In genomic region chr9:6007770-6008168, GRCh38 we compare ENCODE assay signal across 8 cellular contexts. TPM values are rescaled to one million over a fixed set of nuclear protein-coding genes. Genes with fewer than 3 reads are reported as not detected.
DNase-seq lines count a peak whose midpoint lies in the region; ATAC-seq, FAIRE-seq and TF ChIP-seq lines count a peak whose summit lies in the region.

No MANE protein-coding gene starts in this region.

- H3K9ac ChIP-seq in mammary epithelial cell (ENCODE audit: insufficient read depth, low read length) (peak overlapping the region; percentile 61), keratinocyte (ENCODE audit: control insufficient read depth, extremely low read depth, insufficient read depth, low read length) (peak overlapping the region; percentile 83)

- H3K27ac ChIP-seq in VCaP (peak overlapping the region; percentile 89), mammary epithelial cell (ENCODE audit: insufficient read depth, low read depth, low read length) (peak overlapping the region; percentile 44), keratinocyte (ENCODE audit: control insufficient read depth, insufficient read depth, low read length) (peak overlapping the region; percentile 77)

- intact Hi-C loops in mammary epithelial cell (cut with micrococcal nuclease), result loop anchor here (5.0 kb wide), 2 partner anchors 120 to 210 kb away; no protein-coding TSS in a partner anchor

- H3K9me3 ChIP-seq in mammary epithelial cell (replicated peaks; ENCODE audit: insufficient read depth, low read length) (no peaks in the 10 kb centered on the region), keratinocyte (ENCODE audit: control insufficient read depth, low read depth, low read length) (no peaks in the 10 kb centered on the region)

- ATAC-seq in GM18499 (IDR thresholded peaks at IDR 0.05; ENCODE audit: insufficient read depth, unreplicated experiment), result peak; percentile 7
- ATAC-seq in HG02623 (IDR thresholded peaks at IDR 0.05; ENCODE audit: unreplicated experiment), result peak; percentile 46

- H3K4me1 ChIP-seq in mammary epithelial cell (ENCODE audit: insufficient read depth, low read length) (peaks cover 19% of the 10 kb centered on the region), keratinocyte (ENCODE audit: control insufficient read depth, extremely low read depth, insufficient read depth, low read length) (peaks cover 19% of the 10 kb centered on the region)

- WGBS in mammary epithelial cell (ENCODE audit: low coverage, missing lambda C conversion rate), result no CpG with 5 or more reads among the region's 54 CpGs

- H4K20me1 ChIP-seq in mammary epithelial cell (ENCODE audit: insufficient read depth, low read length) (no peaks in the 10 kb centered on the region), keratinocyte (ENCODE audit: control insufficient read depth, extremely low read depth, insufficient read depth, low read length) (no peaks in the 10 kb centered on the region)

- peak overlapping the region; percentile 78 for H2AFZ ChIP-seq in mammary epithelial cell (ENCODE audit: low read depth, low read length)
- peak overlapping the region; percentile 76 for H2AFZ ChIP-seq in keratinocyte (ENCODE audit: control insufficient read depth, low read length)

- H3K4me3 ChIP-seq in mammary epithelial cell (replicated peaks in 1 of 3; ENCODE audit: insufficient read depth in 1 of 3, low read depth in 2 of 3, low read length in 3 of 3) (peak overlapping the region; percentile 58 to 94 (median 76)), keratinocyte (ENCODE audit: control insufficient read depth in 2 of 3, extremely low read depth in 1 of 3, insufficient read depth in 2 of 3, low read depth in 1 of 3, low read length in 3 of 3) (peak overlapping the region; percentile 67 to 91 (median 89))

- CTCF ChIA-PET in mammary epithelial cell (lab: Charles Lee; ENCODE audit: low non-redundant PET), result no interaction called here

- TF ChIP-seq CTCF in VCaP (conservative IDR thresholded peaks at IDR 0.05) (no peak), mammary epithelial cell (conservative IDR thresholded peaks at IDR 0.05 in 1 of 2, IDR thresholded peaks at IDR 0.05 in 1 of 2; ENCODE audit: extremely low read depth in 1 of 2, insufficient read depth in 1 of 2, low read depth in 1 of 2, low read length in 2 of 2) (no peak), keratinocyte (optimal IDR thresholded peaks at IDR 0.05 in 1 of 3, IDR thresholded peaks at IDR 0.05 in 1 of 3, conservative IDR thresholded peaks at IDR 0.05 in 1 of 3; ENCODE audit: extremely low read depth in 1 of 3, insufficient read depth in 2 of 3, low read length in 3 of 3) (no peak)

- DNase-seq in NCI-H128 (lab: John Stamatoyannopoulos, UW; ENCODE audit: unreplicated experiment), result peak; percentile 60
- DNase-seq in mammary epithelial cell, result peak; percentile 67
- DNase-seq in keratinocyte (ENCODE audit: low read depth, low spot score), result no peak
- peak; percentile 83 for DNase-seq in stimulated activated CD4-positive, alpha-beta T cell treated with anti-CD3 and anti-CD28 coated beads, Interleukin-15, amount 100 ng/mL, for 24 hours
- DNase-seq in COLO829 (ENCODE audit: low spot score), result no peak

- H3K9me1 ChIP-seq in keratinocyte (ENCODE audit: control insufficient read depth, extremely low read depth, insufficient read depth, low read length), result no peaks in the 10 kb centered on the region

- H3K27me3 ChIP-seq in mammary epithelial cell (ENCODE audit: insufficient read depth, low read length), result no peaks in the 10 kb centered on the region
- no peaks in the 10 kb centered on the region for H3K27me3 ChIP-seq in keratinocyte (ENCODE audit: control insufficient read depth, extremely low read depth, insufficient read depth, low read length)

- H3K36me3 ChIP-seq in mammary epithelial cell (ENCODE audit: insufficient read depth, low read length) (no peaks in the 10 kb centered on the region), keratinocyte (ENCODE audit: control insufficient read depth in 2 of 2, extremely low read depth in 1 of 2, insufficient read depth in 2 of 2, low read length in 2 of 2) (no peaks in the 10 kb centered on the region)

- H3K79me2 ChIP-seq in mammary epithelial cell (ENCODE audit: insufficient read depth, low read length), result peaks cover 89% of the 10 kb centered on the region
- H3K79me2 ChIP-seq in keratinocyte (ENCODE audit: control insufficient read depth, insufficient read depth, low read length), result peaks cover 57% of the 10 kb centered on the region

- no TSS peak for BruUV-seq in mammary epithelial cell (replicated peaks; lab: Mats Ljungman, UMichigan)

- FAIRE-seq in keratinocyte (lab: Jason Lieb, UNC), result no peak

- dilution Hi-C loops in mammary epithelial cell (cut with HindIII; ENCODE audit: low sequenced_read_pairs), result no loop called here
- dilution Hi-C loops in keratinocyte (cut with MboI; ENCODE audit: extremely low pct_ligation_motif_present, low sequenced_read_pairs), result no loop called here

- H3K4me2 ChIP-seq in mammary epithelial cell (ENCODE audit: insufficient read depth, low read depth, low read length), result peak overlapping the region; percentile 92
- peak overlapping the region; percentile 73 for H3K4me2 ChIP-seq in keratinocyte (ENCODE audit: control insufficient read depth, extremely low read depth, insufficient read depth, low read depth, low read length)

- in situ Hi-C loops in mammary epithelial cell (cut with MboI; ENCODE audit: low sequenced_read_pairs in 2 of 2), result no loop called here

RNA-seq across cellular contexts. Expression of gene RANBP6, which starts 7.7 kb away (rescaled TPM):
- total RNA-seq in mammary epithelial cell, result 10 to 100 TPM; 13.4 to 23.3 TPM
- polyA plus RNA-seq in mammary epithelial cell (6.8 TPM), keratinocyte (7.4 to 14.7 TPM (median 10.9 TPM) in 3 replicates)
- polyA minus RNA-seq in mammary epithelial cell (27.0 TPM), keratinocyte (2.6 to 18.6 TPM (median 9.9 TPM) in 3 replicates)
- polyA plus RNA-seq in keratinocyte (2011; ENCODE audit: low read depth), result 8.6 TPM
- polyA plus RNA-seq in keratinocyte (2011; cell fraction: cytosol; rRNA removed), result 3.5 and 7.3 TPM in 2 replicates
- 10.4 and 17.0 TPM in 2 replicates for polyA plus RNA-seq in keratinocyte (2011; cell fraction: nucleus; rRNA removed)
- 8.2 and 11.9 TPM in 2 replicates for polyA plus RNA-seq in keratinocyte (2012; ENCODE audit: low replicate concordance)
- 13.6 TPM for polyA minus RNA-seq in keratinocyte (2011; cell fraction: cytosol; rRNA and poly(A)+ RNA removed)
- polyA minus RNA-seq in keratinocyte (2011; cell fraction: nucleus; rRNA and poly(A)+ RNA removed), result 10.6 and 22.0 TPM in 2 replicates

Comparison
In these comparisons a context has a peak if more than half of its experiments do, and no peak if none do; other contexts are left out.
1. DNase-seq: peak in NCI-H128 (single experiment), mammary epithelial cell (single experiment) and stimulated activated CD4-positive, alpha-beta T cell treated with anti-CD3 and anti-CD28 coated beads, Interleukin-15, amount 100 ng/mL, for 24 hours (single experiment); none in keratinocyte (single experiment) and COLO829 (single experiment).
2. Peak in every context shown above with its lines, with median percentiles within 50 percentile points of each other: H3K27ac ChIP-seq.